Comparison of ENCODE assay signal across 1 cellular context in the genomic region with DNA sequence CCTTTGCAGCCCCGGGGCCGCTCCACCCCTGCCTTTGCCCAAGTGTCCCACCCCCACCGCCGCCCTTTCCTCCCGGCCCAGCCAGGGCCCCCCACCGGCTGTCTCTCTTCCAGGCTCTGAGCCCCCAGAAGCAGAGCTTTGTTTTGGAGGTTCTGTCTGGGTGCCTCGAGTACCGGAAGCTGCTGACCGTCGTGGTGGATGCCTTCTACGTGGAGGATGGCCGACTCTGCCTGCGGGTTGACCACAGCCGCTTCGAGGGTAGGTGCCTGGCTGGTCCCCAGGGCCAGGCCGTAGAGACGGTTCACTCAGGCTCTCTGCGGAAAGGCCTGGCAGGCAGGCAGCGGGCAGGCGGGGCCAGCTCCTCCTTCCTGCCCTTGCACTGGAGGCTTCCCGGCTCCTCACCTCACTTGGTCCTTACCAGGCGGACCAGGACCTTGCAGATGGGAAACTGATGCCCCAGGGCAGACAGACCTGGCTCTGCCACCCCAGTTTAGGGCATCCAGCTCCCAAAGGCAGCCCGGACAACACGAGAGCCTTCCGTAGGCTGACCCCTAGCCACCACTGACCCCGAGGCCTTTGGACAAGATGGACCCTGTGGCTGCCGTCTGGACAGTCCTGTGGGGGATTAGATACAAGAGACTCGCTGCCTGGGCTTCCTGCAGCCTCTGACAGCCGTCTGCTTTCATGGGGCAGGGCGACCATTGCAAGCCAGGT.
TF ChIP-seq lines count a peak whose summit lies in the region.

No MANE protein-coding gene starts in this region.

TF ChIP-seq in HepG2, 621 proteins besides CTCF, POLR2A, EP300 and RAD21:
- TF ChIP-seq HNRNPL (IDR thresholded peaks at IDR 0.05; ENCODE audit: low read depth, low read length) (0 out of 2 replicates have a peak, but pooled peaks have one; percentile 31), ZNF326 (CRISPR knock-in tag; IDR thresholded peaks at IDR 0.05; ENCODE audit: borderline replicate concordance) (no peak), ZFX (CRISPR knock-in tag; IDR thresholded peaks at IDR 0.05; ENCODE audit: low read depth) (0 out of 2 replicates have a peak, but pooled peaks have one; percentile 28), NR2F2 (IDR thresholded peaks at IDR 0.05; ENCODE audit: borderline replicate concordance, low read depth) (no peak), ZNF556 (CRISPR knock-in tag; IDR thresholded peaks at IDR 0.05; ENCODE audit: borderline replicate concordance) (0 out of 2 replicates have a peak, but pooled peaks have one; percentile 25), ZNF660 (CRISPR knock-in tag; IDR thresholded peaks at IDR 0.05; ENCODE audit: borderline replicate concordance, low read depth) (no peak), ZNF337 (CRISPR knock-in tag; IDR thresholded peaks at IDR 0.05; ENCODE audit: borderline replicate concordance, low read depth) (no peak), ZFP1 (CRISPR knock-in tag; IDR thresholded peaks at IDR 0.05) (no peak), ELF4 (CRISPR knock-in tag; IDR thresholded peaks at IDR 0.05; ENCODE audit: borderline replicate concordance) (no peak)
- TF ChIP-seq, protein P1, sequence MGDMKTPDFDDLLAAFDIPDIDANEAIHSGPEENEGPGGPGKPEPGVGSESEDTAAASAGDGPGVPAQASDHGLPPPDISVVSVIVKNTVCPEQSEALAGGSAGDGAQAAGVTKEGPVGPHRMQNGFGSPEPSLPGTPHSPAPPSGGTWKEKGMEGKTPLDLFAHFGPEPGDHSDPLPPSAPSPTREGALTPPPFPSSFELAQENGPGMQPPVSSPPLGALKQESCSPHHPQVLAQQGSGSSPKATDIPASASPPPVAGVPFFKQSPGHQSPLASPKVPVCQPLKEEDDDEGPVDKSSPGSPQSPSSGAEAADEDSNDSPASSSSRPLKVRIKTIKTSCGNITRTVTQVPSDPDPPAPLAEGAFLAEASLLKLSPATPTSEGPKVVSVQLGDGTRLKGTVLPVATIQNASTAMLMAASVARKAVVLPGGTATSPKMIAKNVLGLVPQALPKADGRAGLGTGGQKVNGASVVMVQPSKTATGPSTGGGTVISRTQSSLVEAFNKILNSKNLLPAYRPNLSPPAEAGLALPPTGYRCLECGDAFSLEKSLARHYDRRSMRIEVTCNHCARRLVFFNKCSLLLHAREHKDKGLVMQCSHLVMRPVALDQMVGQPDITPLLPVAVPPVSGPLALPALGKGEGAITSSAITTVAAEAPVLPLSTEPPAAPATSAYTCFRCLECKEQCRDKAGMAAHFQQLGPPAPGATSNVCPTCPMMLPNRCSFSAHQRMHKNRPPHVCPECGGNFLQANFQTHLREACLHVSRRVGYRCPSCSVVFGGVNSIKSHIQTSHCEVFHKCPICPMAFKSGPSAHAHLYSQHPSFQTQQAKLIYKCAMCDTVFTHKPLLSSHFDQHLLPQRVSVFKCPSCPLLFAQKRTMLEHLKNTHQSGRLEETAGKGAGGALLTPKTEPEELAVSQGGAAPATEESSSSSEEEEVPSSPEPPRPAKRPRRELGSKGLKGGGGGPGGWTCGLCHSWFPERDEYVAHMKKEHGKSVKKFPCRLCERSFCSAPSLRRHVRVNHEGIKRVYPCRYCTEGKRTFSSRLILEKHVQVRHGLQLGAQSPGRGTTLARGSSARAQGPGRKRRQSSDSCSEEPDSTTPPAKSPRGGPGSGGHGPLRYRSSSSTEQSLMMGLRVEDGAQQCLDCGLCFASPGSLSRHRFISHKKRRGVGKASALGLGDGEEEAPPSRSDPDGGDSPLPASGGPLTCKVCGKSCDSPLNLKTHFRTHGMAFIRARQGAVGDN (CRISPR knock-in tag; IDR thresholded peaks at IDR 0.05): peak; percentile 38; the same call in 1 of the 2 replicates
